In the genomic region with DNA sequence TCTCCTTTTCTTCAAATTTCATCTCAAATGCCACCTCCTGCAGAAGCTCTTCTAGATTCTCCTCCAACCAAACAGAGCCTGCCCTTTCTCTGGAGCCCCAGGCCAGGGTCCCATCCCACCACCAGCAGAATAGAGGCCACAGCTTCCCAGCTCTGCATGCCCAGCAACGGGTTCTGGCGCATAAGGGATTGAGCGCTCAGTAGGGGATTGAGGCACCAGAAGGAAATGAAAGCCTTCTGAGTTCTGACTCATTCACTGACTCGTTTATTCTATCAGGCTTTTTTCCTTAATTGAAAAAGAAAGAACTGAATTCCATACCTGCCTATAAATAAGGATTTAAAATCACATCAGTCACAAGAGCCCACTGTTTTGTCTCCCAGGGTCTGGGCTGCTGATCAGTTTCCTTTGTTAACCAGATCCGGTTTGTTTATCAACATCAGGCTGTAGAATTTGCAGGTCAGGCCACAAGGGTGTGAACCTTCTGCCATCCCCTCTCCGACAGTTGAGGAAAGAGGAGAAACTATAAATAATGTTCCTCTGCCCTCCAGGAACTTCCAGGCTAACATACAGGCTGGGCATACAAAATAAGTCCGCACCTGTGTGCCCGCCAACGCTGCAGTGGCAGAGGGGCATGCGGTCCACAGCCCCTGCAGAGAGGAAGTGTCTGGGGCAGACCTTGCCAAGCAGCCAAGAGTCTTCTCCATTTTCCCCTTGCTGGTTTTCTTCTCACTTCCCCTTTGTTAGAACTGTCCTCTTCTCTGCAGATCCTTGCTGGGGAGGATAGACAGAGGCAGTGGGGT, we compare ENCODE assay signal across 14 cellular contexts.
DNase-seq lines count a peak whose midpoint lies in the region; ATAC-seq, FAIRE-seq and TF ChIP-seq lines count a peak whose summit lies in the region.
"Had no signal": no experiment of that assay in that cellular context is flagged by ENCODE, and none has a peak within 500 bp of the region (broad histone marks: within the 10 kb centered on the region; RNA-seq: fewer than 3 reads in every experiment).

No MANE protein-coding gene starts in this region.

- H3K4me1 Mint-ChIP-seq in activated naive CD8-positive, alpha-beta T cell treated with anti-CD3 and anti-CD28 coated beads for 36 hours: peaks cover 48% of the 10 kb centered on the region
- H3K4me1 Mint-ChIP-seq in natural killer cell: peaks cover 73 to 81% of the 10 kb centered on the region in 2 donors

- intact Hi-C loops in natural killer cell (cut with micrococcal nuclease): loop anchor here (5.0 kb wide), 1 partner anchor 221 kb away; no protein-coding TSS in a partner anchor

- no peak overlapping the region for H3K4me3 Mint-ChIP-seq in activated naive CD8-positive, alpha-beta T cell treated with anti-CD3 and anti-CD28 coated beads for 36 hours
- peak overlapping the region; percentile 91 for H3K4me3 Mint-ChIP-seq in natural killer cell
- H3K4me3 Mint-ChIP-seq: nephron progenitor cell had no signal

- H3K27ac ChIP-seq in small intestine (ENCODE audit: low read depth in 1 of 2, low read length in 1 of 2): peak overlapping the region in 1 of 2 donors; percentile 46
- H3K27ac ChIP-seq: breast epithelium, esophagus muscularis mucosa, PC-9 had no signal

- FAIRE-seq in G401.6 (lab: Jason Lieb, UNC) (peak; percentile 99), small intestine (lab: Jason Lieb, UNC) (no peak)

- peaks cover 0 to 10% of the 10 kb centered on the region in 2 donors for H3K4me1 ChIP-seq in small intestine (ENCODE audit: control insufficient read depth in 2 of 2, insufficient read depth in 1 of 2, low read depth in 1 of 2, low read length in 1 of 2)

- no peaks in the 10 kb centered on the region for H3K27me3 ChIP-seq in small intestine (ENCODE audit: control insufficient read depth in 2 of 2, insufficient read depth in 2 of 2, low read length in 2 of 2)
- H3K27me3 ChIP-seq: breast epithelium had no signal

- H3K4me3 ChIP-seq in small intestine (ENCODE audit: low read depth in 1 of 2, low read length in 2 of 2): no peak overlapping the region
- H3K4me3 ChIP-seq: breast epithelium, esophagus muscularis mucosa, PC-9 had no signal

- DNase-seq in Kasumi-1 (lab: John Stamatoyannopoulos, UW) (peak; percentile 56 to 84), natural killer cell (no peak), small intestine (no peak)
- no peak for DNase-seq in activated naive CD8-positive, alpha-beta T cell treated with anti-CD3 and anti-CD28 coated beads for 36 hours
- DNase-seq in activated CD4-positive, alpha-beta T cell treated with anti-CD3 and anti-CD28 coated beads, Interleukin-2, amount 50 U/mL, for 1 hour: no peak
- DNase-seq: activated T-cell treated with anti-CD3 and anti-CD28 coated beads, Interleukin-2, amount 50 U/mL, for 48 hours; NCI-H187 treated with DMSO at 0.1 percent for 48 hours; nephron progenitor cell; PC-9; stimulated activated CD4-positive, alpha-beta T cell treated with anti-CD3 and anti-CD28 coated beads, Interleukin-12 subunit alpha, Interleukin-12 subunit beta, amount 100 ng/mL, for 4 hours had no signal

- H3K36me3 Mint-ChIP-seq in activated naive CD8-positive, alpha-beta T cell treated with anti-CD3 and anti-CD28 coated beads for 36 hours: peaks cover 19% of the 10 kb centered on the region
- no peaks in the 10 kb centered on the region for H3K36me3 Mint-ChIP-seq in natural killer cell

- TF ChIP-seq CTCF in natural killer cell (IDR thresholded peaks at IDR 0.05): no peak

- H3K27me3 Mint-ChIP-seq in activated naive CD8-positive, alpha-beta T cell treated with anti-CD3 and anti-CD28 coated beads for 36 hours: no peaks in the 10 kb centered on the region
- peaks cover 23 to 24% of the 10 kb centered on the region in 2 donors for H3K27me3 Mint-ChIP-seq in natural killer cell (ENCODE audit: low read depth in 2 of 2)

- ATAC-seq in natural killer cell (peak; percentile 27 to 70 (median 63)), HG03378 (IDR thresholded peaks at IDR 0.05; ENCODE audit: unreplicated experiment) (no peak)

- 54 to 70% (median 54%) methylated on average over 10 of the region's 10 CpGs for WGBS in small intestine, 3 donors

- no peaks in the 10 kb centered on the region for H3K36me3 ChIP-seq in small intestine (ENCODE audit: control insufficient read depth in 2 of 2, insufficient read depth in 2 of 2, low read length in 2 of 2)
- H3K36me3 ChIP-seq: breast epithelium, esophagus muscularis mucosa had no signal

- no peaks in the 10 kb centered on the region for H3K9me3 ChIP-seq in small intestine (ENCODE audit: control insufficient read depth, low read depth)
- H3K9me3 ChIP-seq: breast epithelium, esophagus muscularis mucosa had no signal

- peak overlapping the region; percentile 26 for H3K27ac Mint-ChIP-seq in activated naive CD8-positive, alpha-beta T cell treated with anti-CD3 and anti-CD28 coated beads for 36 hours
- H3K27ac Mint-ChIP-seq in natural killer cell: peak overlapping the region; percentile 80
- H3K27ac Mint-ChIP-seq: nephron progenitor cell had no signal

- peaks cover 13% of the 10 kb centered on the region for H3K9me3 Mint-ChIP-seq in activated naive CD8-positive, alpha-beta T cell treated with anti-CD3 and anti-CD28 coated beads for 36 hours
- H3K9me3 Mint-ChIP-seq in natural killer cell: no peaks in the 10 kb centered on the region

Comparison
In these comparisons a context has a peak if more than half of its experiments do, and no peak if none do; other contexts are left out.
1. DNase-seq: peak in Kasumi-1 (2 of 2); none in activated naive CD8-positive, alpha-beta T cell treated with anti-CD3 and anti-CD28 coated beads for 36 hours (single experiment), natural killer cell (single experiment), activated CD4-positive, alpha-beta T cell treated with anti-CD3 and anti-CD28 coated beads, Interleukin-2, amount 50 U/mL, for 1 hour (single experiment) and small intestine (single experiment).